In genomic region chr1:37614105-37614504, GRCh38 we compare ENCODE assay signal across 24 cellular contexts. TPM values are rescaled to one million over a fixed set of nuclear protein-coding genes. Genes with fewer than 3 reads are reported as not detected.
"Had no signal": no experiment of that assay in that cellular context is flagged by ENCODE, and none has a peak within 500 bp of the region (broad histone marks: within the 10 kb centered on the region; RNA-seq: fewer than 3 reads in every experiment).

No MANE protein-coding gene starts in this region.

- H3K36me3 ChIP-seq: suprapubic skin, thoracic aorta, thyroid gland, tibial artery, tibial nerve, transverse colon, upper lobe of left lung, upper lobe of right lung, uterus, vagina had no signal

- H3K9me3 ChIP-seq: stomach, suprapubic skin, testis, thoracic aorta, thyroid gland, tibial artery, tibial nerve, transverse colon, upper lobe of left lung, upper lobe of right lung, uterus, vagina had no signal

- H3K4me1 ChIP-seq: suprapubic skin, testis, thyroid gland, tibial artery, tibial nerve, upper lobe of left lung, upper lobe of right lung, uterus had no signal

- DNase-seq: stimulated activated CD4-positive, alpha-beta T cell treated with anti-CD3 and anti-CD28 coated beads, Interleukin-2, amount 100 ng/mL, for 48 hours; stimulated activated CD4-positive, alpha-beta T cell treated with anti-CD3 and anti-CD28 coated beads, Interleukin-4, amount 100 ng/mL, for 24 hours; stimulated activated CD4-positive, alpha-beta T cell treated with anti-CD3 and anti-CD28 coated beads, Interleukin-4, amount 100 ng/mL, for 4 hours; stimulated activated CD8-positive, alpha-beta memory T cell treated with anti-CD3 and anti-CD28 coated beads, Interleukin-4, amount 100 ng/mL, for 48 hours; stimulated activated naive B cell treated with anti-CD40 and anti-IgM and Interleukin-4, amounts not matched to agents 10 μg/mL and 1 μg/mL and 100 μg/mL, for 72 hours; stimulated activated naive CD4-positive, alpha-beta T cell; stimulated activated naive CD4-positive, alpha-beta T cell treated with Interleukin-2 at 50 U/mL for 16 hours; stimulated activated naive CD8-positive, alpha-beta T cell treated with anti-CD3 and anti-CD28 coated beads, Interleukin-15, amount 100 ng/mL, for 72 hours; stimulated activated naive CD8-positive, alpha-beta T cell treated with anti-CD3 and anti-CD28 coated beads, Interleukin-15, Interleukin-2, amounts not matched to agents 100 U/mL and 50 U/mL, for 24 hours; stomach; substantia nigra; testis; thyroid gland; tibial artery; transverse colon; trophoblast cell; upper lobe of right lung; uterus had no signal

- H3K27me3 ChIP-seq: testis, thyroid gland, upper lobe of left lung, uterus, vagina had no signal

- H3K4me3 ChIP-seq: stomach, suprapubic skin, testis, thoracic aorta, thyroid gland, tibial artery, tibial nerve, transverse colon, upper lobe of left lung, upper lobe of right lung, uterus, vagina had no signal

- H3K27ac ChIP-seq: stomach, suprapubic skin, testis, thoracic aorta, thyroid gland, tibial artery, tibial nerve, transverse colon, upper lobe of left lung, upper lobe of right lung, vagina had no signal

RNA-seq across cellular contexts. Expression of gene RSPO1, which starts 20.6 kb away (rescaled TPM):
- total RNA-seq: temporal lobe had no signal
